Comparison of ENCODE assay signal across 8 cellular contexts in genomic region chr15:92898988-92899909, GRCh38. TPM values are rescaled to one million over a fixed set of nuclear protein-coding genes. Genes with fewer than 3 reads are reported as not detected.
DNase-seq lines count a peak whose midpoint lies in the region; ATAC-seq and TF ChIP-seq lines count a peak whose summit lies in the region.

No MANE protein-coding gene starts in this region.

- H3K36me3 Mint-ChIP-seq in CD8-positive, alpha-beta T cell = peaks cover 79% of the 10 kb centered on the region

- no peak overlapping the region for H2AFZ ChIP-seq in Karpas-422 (ENCODE audit: low read length)

- peaks cover 58% of the 10 kb centered on the region for H3K4me1 ChIP-seq in CD8-positive, alpha-beta T cell (ENCODE audit: insufficient read depth, low read length)
- H3K4me1 ChIP-seq in Karpas-422 (ENCODE audit: low read length) (peaks cover 49% of the 10 kb centered on the region), adrenal gland (replicated peaks in 1 of 2) (peaks cover 5 to 70% of the 10 kb centered on the region in 2 donors), mucosa of rectum (ENCODE audit: control insufficient read depth in 2 of 2, insufficient read depth in 2 of 2, low read length in 2 of 2) (peaks cover 11 to 24% of the 10 kb centered on the region in 2 donors)

- H3K79me2 ChIP-seq in Karpas-422 (ENCODE audit: low read length) = peaks cover 86% of the 10 kb centered on the region

- peak; percentile 42 for TF ChIP-seq CTCF in CD8-positive, alpha-beta T cell (IDR thresholded peaks at IDR 0.05)
- TF ChIP-seq CTCF in adrenal gland (IDR thresholded peaks at IDR 0.05) = peak in 5 of 6 experiments; percentile 12 to 45 (median 42)

- peaks cover 12% of the 10 kb centered on the region for H3K9me3 Mint-ChIP-seq in CD8-positive, alpha-beta T cell

- no peaks in the 10 kb centered on the region for H3K27me3 Mint-ChIP-seq in CD8-positive, alpha-beta T cell (ENCODE audit: low read depth)

- no peaks in the 10 kb centered on the region for H3K27me3 ChIP-seq in CD8-positive, alpha-beta T cell (ENCODE audit: insufficient read depth, low read length)
- no peaks in the 10 kb centered on the region for H3K27me3 ChIP-seq in Karpas-422 (ENCODE audit: low read length)
- H3K27me3 ChIP-seq in adrenal gland = no peaks in the 10 kb centered on the region
- H3K27me3 ChIP-seq in mucosa of rectum (ENCODE audit: control insufficient read depth in 2 of 2, insufficient read depth in 2 of 2, low read length in 2 of 2) = no peaks in the 10 kb centered on the region

- H4K20me1 ChIP-seq in Karpas-422 (ENCODE audit: insufficient read depth, low read depth, low read length) = peaks cover 53% of the 10 kb centered on the region

- H3K4me2 ChIP-seq in Karpas-422 (ENCODE audit: low read depth, low read length, poor library complexity, severe bottlenecking) = no peak overlapping the region

- H3K27ac Mint-ChIP-seq in CD8-positive, alpha-beta T cell = peak overlapping the region; percentile 34

- H3K36me3 ChIP-seq in CD8-positive, alpha-beta T cell (ENCODE audit: insufficient read depth, low read length) = peaks cover 9% of the 10 kb centered on the region
- H3K36me3 ChIP-seq in Karpas-422 (ENCODE audit: insufficient read depth, low read length) (peaks cover 50% of the 10 kb centered on the region), adrenal gland (replicated peaks in 1 of 2) (peaks cover 0 to 27% of the 10 kb centered on the region in 2 donors), mucosa of rectum (ENCODE audit: control insufficient read depth in 2 of 2, insufficient read depth in 2 of 2, low read length in 2 of 2) (peaks cover 12 to 16% of the 10 kb centered on the region in 2 donors)

- 85 to 93% (median 91%) methylated on average over 6 of the region's 6 CpGs for WGBS in adrenal gland, 4 donors

- H3K4me3 ChIP-seq in CD8-positive, alpha-beta T cell (ENCODE audit: low read depth, low read length) = peak overlapping the region; percentile 88
- H3K4me3 ChIP-seq in Karpas-422 (ENCODE audit: low read length) (no peak overlapping the region), adrenal gland (peak overlapping the region in 1 of 4 donors; percentile 75), mucosa of rectum (ENCODE audit: low read length in 2 of 2) (peak overlapping the region; percentile 79 to 85)

- peaks cover 57% of the 10 kb centered on the region for H3K4me1 Mint-ChIP-seq in CD8-positive, alpha-beta T cell (ENCODE audit: low read depth)

- no peak for ATAC-seq in CD8-positive, alpha-beta T cell
- ATAC-seq in GM18868 (IDR thresholded peaks at IDR 0.05; ENCODE audit: unreplicated experiment) = no peak
- no peak for ATAC-seq in left lobe of liver

- H3K9me3 ChIP-seq in CD8-positive, alpha-beta T cell (ENCODE audit: low read length) = no peaks in the 10 kb centered on the region
- H3K9me3 ChIP-seq in Karpas-422 (ENCODE audit: low read length) (no peaks in the 10 kb centered on the region), adrenal gland (replicated peaks in 1 of 3) (no peaks in the 10 kb centered on the region), mucosa of rectum (ENCODE audit: control insufficient read depth in 2 of 2, low read length in 2 of 2) (no peaks in the 10 kb centered on the region)

- peak overlapping the region; percentile 99 for H3K27ac ChIP-seq in CD8-positive, alpha-beta T cell (ENCODE audit: low read depth, low read length)
- H3K27ac ChIP-seq in Karpas-422 (ENCODE audit: low read length) (no peak overlapping the region), adrenal gland (peak overlapping the region; percentile 94 to 99 (median 98)), mucosa of rectum (ENCODE audit: low read depth in 2 of 2, low read length in 2 of 2) (peak overlapping the region; percentile 93)

- intact Hi-C loops in CD8-positive, alpha-beta T cell (cut with DNase I, micrococcal nuclease) = no loop called here
- intact Hi-C loops in adrenal gland (cut with DNase I) = no loop called here

- H3K4me3 Mint-ChIP-seq in CD8-positive, alpha-beta T cell = peak overlapping the region; percentile 33

- H3K9me2 ChIP-seq in Karpas-422 (replicated peaks; ENCODE audit: insufficient read depth, low read length) = no peaks in the 10 kb centered on the region

- no peak overlapping the region for H3K9ac ChIP-seq in Karpas-422 (ENCODE audit: low read length)
- H3K9ac ChIP-seq in mucosa of rectum (ENCODE audit: low read depth in 1 of 2, low read length in 2 of 2) = no peak overlapping the region

- CTCF ChIA-PET in CD8-positive, alpha-beta T cell (lab: Charles Lee) = interaction anchor here (0.9 to 4.7 kb wide), 8 partner anchors 11 to 90 kb away, joined by 3 to 33 read pairs (median 6); no protein-coding TSS in a partner anchor

- no peak for TF ChIP-seq POLR2A in adrenal gland (IDR thresholded peaks at IDR 0.05)

- DNase-seq in CD8-positive, alpha-beta T cell = no peak
- DNase-seq in Karpas-422 (peak; percentile 69), adrenal gland (peak in 1 of 7 donors; percentile 38), NCI-H2029 treated with DMSO at 0.1 percent for 48 hours (lab: John Stamatoyannopoulos, UW) (no peak), left lobe of liver (ENCODE audit: low spot score) (no peak), activated gamma-delta T cell (lab: John Stamatoyannopoulos, UW) (no peak)

- POLR2A ChIA-PET in CD8-positive, alpha-beta T cell (lab: Charles Lee) = interaction anchor here (1.0 to 10.1 kb wide), 16 partner anchors 10 to 102 kb away, joined by 3 to 319 read pairs (median 10); no protein-coding TSS in a partner anchor

RNA-seq across cellular contexts. Expression of gene CHD2, which starts 0.9 kb away (rescaled TPM):
- 100 to 1,000 TPM; 615 to 669 TPM for total RNA-seq in CD8-positive, alpha-beta T cell
- 22.1 and 37.3 TPM in 2 replicates for total RNA-seq in Karpas-422 (2014; rRNA removed; shearing (Covaris generic); ENCODE audit: low replicate concordance)
- 100 to 1,000 TPM in 2 of 8 donors, 10 to 100 TPM in 6; 41.3 to 115 (median 83.1) TPM for total RNA-seq in adrenal gland
- polyA plus RNA-seq in adrenal gland = 10 to 100 TPM; 40.1 to 60.2 (median 50.3) TPM
- 53.1 TPM for total RNA-seq in left lobe of liver

Comparison
In these comparisons a context has a peak if more than half of its experiments do, and no peak if none do; other contexts are left out.
1. RNA of gene CHD2, which starts 0.9 kb away (total RNA-seq): 615 to 669 TPM in CD8-positive, alpha-beta T cell; 41.3 to 115 TPM in adrenal gland, 53.1 TPM in left lobe of liver (single experiment) and 22.1 to 37.3 TPM in Karpas-422; every median in the first group is over 4 times any median in the second.